Comparison of ENCODE assay signal across 17 cellular contexts in genomic region chr4:90495211-90495610, GRCh38.
DNase-seq lines count a peak whose midpoint lies in the region; ATAC-seq and TF ChIP-seq lines count a peak whose summit lies in the region.
"Had no signal": no experiment of that assay in that cellular context is flagged by ENCODE, and none has a peak within 500 bp of the region (broad histone marks: within the 10 kb centered on the region; RNA-seq: fewer than 3 reads in every experiment).

No MANE protein-coding gene starts in this region.

- POLR2A ChIA-PET in activated CD4-positive, alpha-beta memory T cell treated with anti-CD3 and anti-CD28 coated beads, Interleukin-2, amount 10 ng/mL, durations not matched to agents 7 days and 5 days (lab: Charles Lee), result no interaction called here

- H3K36me3 ChIP-seq in WERI-Rb-1, result no peaks in the 10 kb centered on the region

- TF ChIP-seq CTCF in WERI-Rb-1 (IDR thresholded peaks at IDR 0.05; ENCODE audit: low read depth, low read length), result no peak

- H3K27me3 Mint-ChIP-seq in activated CD4-positive, alpha-beta memory T cell treated with anti-CD3 and anti-CD28 coated beads, Interleukin-2, amount 10 ng/mL, durations not matched to agents 7 days and 5 days, result no peaks in the 10 kb centered on the region
- H3K27me3 Mint-ChIP-seq: T-cell had no signal

- no peak overlapping the region for H3K27ac Mint-ChIP-seq in activated CD4-positive, alpha-beta memory T cell treated with anti-CD3 and anti-CD28 coated beads, Interleukin-2, amount 10 ng/mL, durations not matched to agents 7 days and 5 days
- H3K27ac Mint-ChIP-seq: CD14-positive monocyte, T-cell had no signal

- no peaks in the 10 kb centered on the region for H3K36me3 Mint-ChIP-seq in activated CD4-positive, alpha-beta memory T cell treated with anti-CD3 and anti-CD28 coated beads, Interleukin-2, amount 10 ng/mL, durations not matched to agents 7 days and 5 days (ENCODE audit: low read depth)
- H3K36me3 Mint-ChIP-seq: CD14-positive monocyte, T-cell had no signal

- H3K9me3 ChIP-seq in WERI-Rb-1 (ENCODE audit: severe bottlenecking), result peaks cover 23% of the 10 kb centered on the region

- H3K9me3 Mint-ChIP-seq in activated CD4-positive, alpha-beta memory T cell treated with anti-CD3 and anti-CD28 coated beads, Interleukin-2, amount 10 ng/mL, durations not matched to agents 7 days and 5 days, result no peaks in the 10 kb centered on the region

- peak overlapping the region; percentile 68 for H3K27ac ChIP-seq in WERI-Rb-1

- no peaks in the 10 kb centered on the region for H3K27me3 ChIP-seq in WERI-Rb-1 (ENCODE audit: insufficient read depth, low read depth, severe bottlenecking)

- CTCF ChIA-PET in activated CD4-positive, alpha-beta memory T cell treated with anti-CD3 and anti-CD28 coated beads, Interleukin-2, amount 10 ng/mL, durations not matched to agents 7 days and 5 days (lab: Charles Lee), result no interaction called here

- no peak overlapping the region for H3K4me3 Mint-ChIP-seq in activated CD4-positive, alpha-beta memory T cell treated with anti-CD3 and anti-CD28 coated beads, Interleukin-2, amount 10 ng/mL, durations not matched to agents 7 days and 5 days
- H3K4me3 Mint-ChIP-seq: CD14-positive monocyte, T-cell had no signal

- H3K4me3 ChIP-seq in WERI-Rb-1 (ENCODE audit: low read depth, low read length), result no peak overlapping the region

- H3K4me1 Mint-ChIP-seq in activated CD4-positive, alpha-beta memory T cell treated with anti-CD3 and anti-CD28 coated beads, Interleukin-2, amount 10 ng/mL, durations not matched to agents 7 days and 5 days, result no peaks in the 10 kb centered on the region
- H3K4me1 Mint-ChIP-seq: CD14-positive monocyte, T-cell had no signal

- ATAC-seq in HG03460 (IDR thresholded peaks at IDR 0.05; ENCODE audit: unreplicated experiment) (no peak), GM18867 (IDR thresholded peaks at IDR 0.05; ENCODE audit: unreplicated experiment) (no peak)
- ATAC-seq: Panc1, T-cell had no signal

- DNase-seq in DMS 273 treated with DMSO at 0.1 percent for 48 hours (lab: John Stamatoyannopoulos, UW) (peak; percentile 86), NCI-H1694 (lab: John Stamatoyannopoulos, UW) (peak; percentile 69), NCI-H524 treated with DMSO at 0.1 percent for 48 hours (lab: John Stamatoyannopoulos, UW) (peak; percentile 78), WERI-Rb-1 (peak; percentile 18)
- DNase-seq in activated CD4-positive, alpha-beta memory T cell treated with anti-CD3 and anti-CD28 coated beads, Interleukin-2, amount 10 ng/mL, durations not matched to agents 7 days and 5 days, result no peak
- DNase-seq in NK-92 treated with Interleukin-12 subunit alpha and Interleukin-12 subunit beta, amount 100 ng/mL, for 24 hours (lab: John Stamatoyannopoulos, UW), result no peak
- DNase-seq: IMR-90, Karpas-422, MM.1S, NCI-H2081, NCI-H345, T-cell, T-helper 9 cell had no signal

Comparison
In these comparisons a context has a peak if more than half of its experiments do, and no peak if none do; other contexts are left out.
1. DNase-seq: peak in DMS 273 treated with DMSO at 0.1 percent for 48 hours (single experiment), NCI-H1694 (single experiment), NCI-H524 treated with DMSO at 0.1 percent for 48 hours (single experiment) and WERI-Rb-1 (single experiment); none in activated CD4-positive, alpha-beta memory T cell treated with anti-CD3 and anti-CD28 coated beads, Interleukin-2, amount 10 ng/mL, durations not matched to agents 7 days and 5 days (single experiment) and NK-92 treated with Interleukin-12 subunit alpha and Interleukin-12 subunit beta, amount 100 ng/mL, for 24 hours (single experiment).